In the genomic region with DNA sequence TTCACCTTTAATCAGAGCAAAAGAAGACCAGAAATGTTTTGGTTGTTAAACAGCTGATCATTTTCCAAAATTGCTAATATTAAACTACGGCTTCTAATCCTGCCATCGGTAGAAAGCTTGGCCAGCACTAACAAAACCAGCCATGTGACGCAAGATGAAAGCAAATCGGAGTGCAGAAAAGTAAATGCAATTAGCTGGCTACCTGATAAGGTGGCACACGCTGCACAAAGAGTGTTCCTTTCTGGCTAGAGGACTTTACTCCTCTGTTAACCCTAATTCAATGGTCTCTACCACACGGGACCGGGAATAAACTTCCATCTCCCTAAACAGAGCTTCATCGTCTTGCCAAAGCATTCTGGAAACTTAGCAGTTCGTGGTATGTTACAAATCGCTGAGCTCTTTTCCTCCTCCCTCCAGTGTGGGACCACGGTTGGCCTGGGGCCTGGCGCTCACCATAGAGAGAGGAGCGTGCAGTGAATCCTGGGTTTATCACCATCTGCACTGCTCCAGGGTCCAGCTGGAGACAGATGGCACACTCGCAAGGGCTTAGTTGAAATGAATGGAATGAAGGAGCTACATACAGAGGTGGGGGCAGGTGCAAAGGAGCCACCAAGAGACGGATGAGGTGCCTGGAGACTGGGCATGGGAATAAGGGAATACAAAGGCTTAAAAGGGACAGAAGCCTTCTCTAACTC, we compare ENCODE assay signal across 1 cellular context.
TF ChIP-seq lines count a peak whose summit lies in the region.

No MANE protein-coding gene starts in this region.

TF ChIP-seq in HepG2, 621 proteins besides CTCF, POLR2A, EP300 and RAD21 (continued from another document and continues in another):
- TF ChIP-seq, protein P1, sequence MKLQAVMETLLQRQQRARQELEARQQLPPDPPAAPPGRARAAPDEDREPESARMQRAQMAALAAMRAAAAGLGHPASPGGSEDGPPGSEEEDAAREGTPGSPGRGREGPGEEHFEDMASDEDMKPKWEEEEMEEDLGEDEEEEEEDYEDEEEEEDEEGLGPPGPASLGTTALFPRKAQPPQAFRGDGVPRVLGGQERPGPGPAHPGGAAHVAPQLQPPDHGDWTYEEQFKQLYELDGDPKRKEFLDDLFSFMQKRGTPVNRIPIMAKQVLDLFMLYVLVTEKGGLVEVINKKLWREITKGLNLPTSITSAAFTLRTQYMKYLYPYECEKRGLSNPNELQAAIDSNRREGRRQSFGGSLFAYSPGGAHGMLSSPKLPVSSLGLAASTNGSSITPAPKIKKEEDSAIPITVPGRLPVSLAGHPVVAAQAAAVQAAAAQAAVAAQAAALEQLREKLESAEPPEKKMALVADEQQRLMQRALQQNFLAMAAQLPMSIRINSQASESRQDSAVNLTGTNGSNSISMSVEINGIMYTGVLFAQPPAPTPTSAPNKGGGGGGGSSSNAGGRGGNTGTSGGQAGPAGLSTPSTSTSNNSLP (IDR thresholded peaks at IDR 0.05; ENCODE audit: low read depth, low read length): no peak
- TF ChIP-seq TSC22D2 (CRISPR knock-in tag; IDR thresholded peaks at IDR 0.05; ENCODE audit: borderline replicate concordance): no peak
- TF ChIP-seq ZNF34 (CRISPR knock-in tag; IDR thresholded peaks at IDR 0.05; ENCODE audit: borderline replicate concordance): no peak
- TF ChIP-seq NFYB (CRISPR knock-in tag; IDR thresholded peaks at IDR 0.05): no peak
- TF ChIP-seq MED13 (CRISPR knock-in tag; IDR thresholded peaks at IDR 0.05): no peak
- TF ChIP-seq ZNF570 (CRISPR knock-in tag; IDR thresholded peaks at IDR 0.05; ENCODE audit: borderline replicate concordance): no peak
- TF ChIP-seq, protein P2, sequence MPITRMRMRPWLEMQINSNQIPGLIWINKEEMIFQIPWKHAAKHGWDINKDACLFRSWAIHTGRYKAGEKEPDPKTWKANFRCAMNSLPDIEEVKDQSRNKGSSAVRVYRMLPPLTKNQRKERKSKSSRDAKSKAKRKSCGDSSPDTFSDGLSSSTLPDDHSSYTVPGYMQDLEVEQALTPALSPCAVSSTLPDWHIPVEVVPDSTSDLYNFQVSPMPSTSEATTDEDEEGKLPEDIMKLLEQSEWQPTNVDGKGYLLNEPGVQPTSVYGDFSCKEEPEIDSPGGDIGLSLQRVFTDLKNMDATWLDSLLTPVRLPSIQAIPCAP (CRISPR knock-in tag; IDR thresholded peaks at IDR 0.05; ENCODE audit: low read depth): no peak
- TF ChIP-seq HIVEP1 (CRISPR knock-in tag; IDR thresholded peaks at IDR 0.05): no peak
- no peak for TF ChIP-seq AKAP8 (CRISPR knock-in tag; IDR thresholded peaks at IDR 0.05)
- no peak for TF ChIP-seq RFX3 (CRISPR knock-in tag; IDR thresholded peaks at IDR 0.05)
- TF ChIP-seq, protein P3, sequence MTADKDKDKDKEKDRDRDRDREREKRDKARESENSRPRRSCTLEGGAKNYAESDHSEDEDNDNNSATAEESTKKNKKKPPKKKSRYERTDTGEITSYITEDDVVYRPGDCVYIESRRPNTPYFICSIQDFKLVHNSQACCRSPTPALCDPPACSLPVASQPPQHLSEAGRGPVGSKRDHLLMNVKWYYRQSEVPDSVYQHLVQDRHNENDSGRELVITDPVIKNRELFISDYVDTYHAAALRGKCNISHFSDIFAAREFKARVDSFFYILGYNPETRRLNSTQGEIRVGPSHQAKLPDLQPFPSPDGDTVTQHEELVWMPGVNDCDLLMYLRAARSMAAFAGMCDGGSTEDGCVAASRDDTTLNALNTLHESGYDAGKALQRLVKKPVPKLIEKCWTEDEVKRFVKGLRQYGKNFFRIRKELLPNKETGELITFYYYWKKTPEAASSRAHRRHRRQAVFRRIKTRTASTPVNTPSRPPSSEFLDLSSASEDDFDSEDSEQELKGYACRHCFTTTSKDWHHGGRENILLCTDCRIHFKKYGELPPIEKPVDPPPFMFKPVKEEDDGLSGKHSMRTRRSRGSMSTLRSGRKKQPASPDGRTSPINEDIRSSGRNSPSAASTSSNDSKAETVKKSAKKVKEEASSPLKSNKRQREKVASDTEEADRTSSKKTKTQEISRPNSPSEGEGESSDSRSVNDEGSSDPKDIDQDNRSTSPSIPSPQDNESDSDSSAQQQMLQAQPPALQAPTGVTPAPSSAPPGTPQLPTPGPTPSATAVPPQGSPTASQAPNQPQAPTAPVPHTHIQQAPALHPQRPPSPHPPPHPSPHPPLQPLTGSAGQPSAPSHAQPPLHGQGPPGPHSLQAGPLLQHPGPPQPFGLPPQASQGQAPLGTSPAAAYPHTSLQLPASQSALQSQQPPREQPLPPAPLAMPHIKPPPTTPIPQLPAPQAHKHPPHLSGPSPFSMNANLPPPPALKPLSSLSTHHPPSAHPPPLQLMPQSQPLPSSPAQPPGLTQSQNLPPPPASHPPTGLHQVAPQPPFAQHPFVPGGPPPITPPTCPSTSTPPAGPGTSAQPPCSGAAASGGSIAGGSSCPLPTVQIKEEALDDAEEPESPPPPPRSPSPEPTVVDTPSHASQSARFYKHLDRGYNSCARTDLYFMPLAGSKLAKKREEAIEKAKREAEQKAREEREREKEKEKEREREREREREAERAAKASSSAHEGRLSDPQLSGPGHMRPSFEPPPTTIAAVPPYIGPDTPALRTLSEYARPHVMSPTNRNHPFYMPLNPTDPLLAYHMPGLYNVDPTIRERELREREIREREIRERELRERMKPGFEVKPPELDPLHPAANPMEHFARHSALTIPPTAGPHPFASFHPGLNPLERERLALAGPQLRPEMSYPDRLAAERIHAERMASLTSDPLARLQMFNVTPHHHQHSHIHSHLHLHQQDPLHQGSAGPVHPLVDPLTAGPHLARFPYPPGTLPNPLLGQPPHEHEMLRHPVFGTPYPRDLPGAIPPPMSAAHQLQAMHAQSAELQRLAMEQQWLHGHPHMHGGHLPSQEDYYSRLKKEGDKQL (CRISPR knock-in tag; IDR thresholded peaks at IDR 0.05; ENCODE audit: low read depth): peak; percentile 56; the same call in 1 of the 2 replicates
- TF ChIP-seq GLI4 (CRISPR knock-in tag; IDR thresholded peaks at IDR 0.05; ENCODE audit: borderline replicate concordance): no peak
- TF ChIP-seq ARHGAP35 (CRISPR knock-in tag; IDR thresholded peaks at IDR 0.05; ENCODE audit: borderline replicate concordance): no peak
- TF ChIP-seq MTA1 (CRISPR knock-in tag; IDR thresholded peaks at IDR 0.05; ENCODE audit: borderline replicate concordance): no peak
- no peak for TF ChIP-seq PRPF4 (IDR thresholded peaks at IDR 0.05; ENCODE audit: low read depth, low read length, poor library complexity, severe bottlenecking)
- no peak for TF ChIP-seq GABPB1 (CRISPR knock-in tag; IDR thresholded peaks at IDR 0.05)
- TF ChIP-seq, protein P4, sequence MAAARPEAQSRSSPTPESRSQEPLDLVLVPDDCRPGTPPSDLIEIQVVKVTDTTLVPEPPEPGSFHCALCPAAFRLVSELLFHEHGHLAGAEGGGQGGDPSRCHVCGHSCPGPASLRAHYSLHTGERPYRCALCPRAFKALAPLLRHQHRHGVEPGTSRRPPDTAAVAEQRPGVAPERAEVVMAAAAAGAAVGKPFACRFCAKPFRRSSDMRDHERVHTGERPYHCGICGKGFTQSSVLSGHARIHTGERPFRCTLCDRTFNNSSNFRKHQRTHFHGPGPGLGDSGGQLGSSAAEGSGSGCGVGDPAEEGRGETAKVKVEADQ (CRISPR knock-in tag; IDR thresholded peaks at IDR 0.05; ENCODE audit: borderline replicate concordance): no peak
- no peak for TF ChIP-seq POLR2G (IDR thresholded peaks at IDR 0.05; ENCODE audit: low read depth, low read length)
- TF ChIP-seq RXRB (CRISPR knock-in tag; IDR thresholded peaks at IDR 0.05; ENCODE audit: borderline replicate concordance): no peak
- no peak for TF ChIP-seq ZNF883 (CRISPR knock-in tag; IDR thresholded peaks at IDR 0.05; ENCODE audit: not compliant biosample characterization)
- no peak for TF ChIP-seq ZMYM4 (CRISPR knock-in tag; IDR thresholded peaks at IDR 0.05)
- no peak for TF ChIP-seq ZNF468 (CRISPR knock-in tag; IDR thresholded peaks at IDR 0.05)
- TF ChIP-seq FIP1L1 (IDR thresholded peaks at IDR 0.05; ENCODE audit: borderline replicate concordance, insufficient read depth, low read depth, low read length): no peak
- TF ChIP-seq, protein P5, sequence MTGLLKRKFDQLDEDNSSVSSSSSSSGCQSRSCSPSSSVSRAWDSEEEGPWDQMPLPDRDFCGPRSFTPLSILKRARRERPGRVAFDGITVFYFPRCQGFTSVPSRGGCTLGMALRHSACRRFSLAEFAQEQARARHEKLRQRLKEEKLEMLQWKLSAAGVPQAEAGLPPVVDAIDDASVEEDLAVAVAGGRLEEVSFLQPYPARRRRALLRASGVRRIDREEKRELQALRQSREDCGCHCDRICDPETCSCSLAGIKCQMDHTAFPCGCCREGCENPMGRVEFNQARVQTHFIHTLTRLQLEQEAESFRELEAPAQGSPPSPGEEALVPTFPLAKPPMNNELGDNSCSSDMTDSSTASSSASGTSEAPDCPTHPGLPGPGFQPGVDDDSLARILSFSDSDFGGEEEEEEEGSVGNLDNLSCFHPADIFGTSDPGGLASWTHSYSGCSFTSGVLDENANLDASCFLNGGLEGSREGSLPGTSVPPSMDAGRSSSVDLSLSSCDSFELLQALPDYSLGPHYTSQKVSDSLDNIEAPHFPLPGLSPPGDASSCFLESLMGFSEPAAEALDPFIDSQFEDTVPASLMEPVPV (CRISPR knock-in tag; IDR thresholded peaks at IDR 0.05): 0 out of 2 replicates have a peak, but pooled peaks have one; percentile 35
- TF ChIP-seq ISL2 (CRISPR knock-in tag; IDR thresholded peaks at IDR 0.05): peak; percentile 89
- TF ChIP-seq, protein P6, sequence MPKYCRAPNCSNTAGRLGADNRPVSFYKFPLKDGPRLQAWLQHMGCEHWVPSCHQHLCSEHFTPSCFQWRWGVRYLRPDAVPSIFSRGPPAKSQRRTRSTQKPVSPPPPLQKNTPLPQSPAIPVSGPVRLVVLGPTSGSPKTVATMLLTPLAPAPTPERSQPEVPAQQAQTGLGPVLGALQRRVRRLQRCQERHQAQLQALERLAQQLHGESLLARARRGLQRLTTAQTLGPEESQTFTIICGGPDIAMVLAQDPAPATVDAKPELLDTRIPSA (CRISPR knock-in tag; IDR thresholded peaks at IDR 0.05; ENCODE audit: borderline replicate concordance): no peak
- TF ChIP-seq ETV5 (CRISPR knock-in tag; IDR thresholded peaks at IDR 0.05; ENCODE audit: borderline replicate concordance): peak; percentile 37; the same call in 1 of the 2 replicates
- TF ChIP-seq, protein P7, sequence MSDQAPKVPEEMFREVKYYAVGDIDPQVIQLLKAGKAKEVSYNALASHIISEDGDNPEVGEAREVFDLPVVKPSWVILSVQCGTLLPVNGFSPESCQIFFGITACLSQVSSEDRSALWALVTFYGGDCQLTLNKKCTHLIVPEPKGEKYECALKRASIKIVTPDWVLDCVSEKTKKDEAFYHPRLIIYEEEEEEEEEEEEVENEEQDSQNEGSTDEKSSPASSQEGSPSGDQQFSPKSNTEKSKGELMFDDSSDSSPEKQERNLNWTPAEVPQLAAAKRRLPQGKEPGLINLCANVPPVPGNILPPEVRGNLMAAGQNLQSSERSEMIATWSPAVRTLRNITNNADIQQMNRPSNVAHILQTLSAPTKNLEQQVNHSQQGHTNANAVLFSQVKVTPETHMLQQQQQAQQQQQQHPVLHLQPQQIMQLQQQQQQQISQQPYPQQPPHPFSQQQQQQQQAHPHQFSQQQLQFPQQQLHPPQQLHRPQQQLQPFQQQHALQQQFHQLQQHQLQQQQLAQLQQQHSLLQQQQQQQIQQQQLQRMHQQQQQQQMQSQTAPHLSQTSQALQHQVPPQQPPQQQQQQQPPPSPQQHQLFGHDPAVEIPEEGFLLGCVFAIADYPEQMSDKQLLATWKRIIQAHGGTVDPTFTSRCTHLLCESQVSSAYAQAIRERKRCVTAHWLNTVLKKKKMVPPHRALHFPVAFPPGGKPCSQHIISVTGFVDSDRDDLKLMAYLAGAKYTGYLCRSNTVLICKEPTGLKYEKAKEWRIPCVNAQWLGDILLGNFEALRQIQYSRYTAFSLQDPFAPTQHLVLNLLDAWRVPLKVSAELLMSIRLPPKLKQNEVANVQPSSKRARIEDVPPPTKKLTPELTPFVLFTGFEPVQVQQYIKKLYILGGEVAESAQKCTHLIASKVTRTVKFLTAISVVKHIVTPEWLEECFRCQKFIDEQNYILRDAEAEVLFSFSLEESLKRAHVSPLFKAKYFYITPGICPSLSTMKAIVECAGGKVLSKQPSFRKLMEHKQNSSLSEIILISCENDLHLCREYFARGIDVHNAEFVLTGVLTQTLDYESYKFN (CRISPR knock-in tag; conservative IDR thresholded peaks at IDR 0.05): peak; percentile 58; the same call in 1 of the 2 replicates
- no peak for TF ChIP-seq NR2C2 (CRISPR knock-in tag; IDR thresholded peaks at IDR 0.05; ENCODE audit: borderline replicate concordance)
- TF ChIP-seq, protein P8, sequence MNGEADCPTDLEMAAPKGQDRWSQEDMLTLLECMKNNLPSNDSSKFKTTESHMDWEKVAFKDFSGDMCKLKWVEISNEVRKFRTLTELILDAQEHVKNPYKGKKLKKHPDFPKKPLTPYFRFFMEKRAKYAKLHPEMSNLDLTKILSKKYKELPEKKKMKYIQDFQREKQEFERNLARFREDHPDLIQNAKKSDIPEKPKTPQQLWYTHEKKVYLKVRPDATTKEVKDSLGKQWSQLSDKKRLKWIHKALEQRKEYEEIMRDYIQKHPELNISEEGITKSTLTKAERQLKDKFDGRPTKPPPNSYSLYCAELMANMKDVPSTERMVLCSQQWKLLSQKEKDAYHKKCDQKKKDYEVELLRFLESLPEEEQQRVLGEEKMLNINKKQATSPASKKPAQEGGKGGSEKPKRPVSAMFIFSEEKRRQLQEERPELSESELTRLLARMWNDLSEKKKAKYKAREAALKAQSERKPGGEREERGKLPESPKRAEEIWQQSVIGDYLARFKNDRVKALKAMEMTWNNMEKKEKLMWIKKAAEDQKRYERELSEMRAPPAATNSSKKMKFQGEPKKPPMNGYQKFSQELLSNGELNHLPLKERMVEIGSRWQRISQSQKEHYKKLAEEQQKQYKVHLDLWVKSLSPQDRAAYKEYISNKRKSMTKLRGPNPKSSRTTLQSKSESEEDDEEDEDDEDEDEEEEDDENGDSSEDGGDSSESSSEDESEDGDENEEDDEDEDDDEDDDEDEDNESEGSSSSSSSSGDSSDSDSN (CRISPR knock-in tag; IDR thresholded peaks at IDR 0.05): no peak
- TF ChIP-seq, protein P9, sequence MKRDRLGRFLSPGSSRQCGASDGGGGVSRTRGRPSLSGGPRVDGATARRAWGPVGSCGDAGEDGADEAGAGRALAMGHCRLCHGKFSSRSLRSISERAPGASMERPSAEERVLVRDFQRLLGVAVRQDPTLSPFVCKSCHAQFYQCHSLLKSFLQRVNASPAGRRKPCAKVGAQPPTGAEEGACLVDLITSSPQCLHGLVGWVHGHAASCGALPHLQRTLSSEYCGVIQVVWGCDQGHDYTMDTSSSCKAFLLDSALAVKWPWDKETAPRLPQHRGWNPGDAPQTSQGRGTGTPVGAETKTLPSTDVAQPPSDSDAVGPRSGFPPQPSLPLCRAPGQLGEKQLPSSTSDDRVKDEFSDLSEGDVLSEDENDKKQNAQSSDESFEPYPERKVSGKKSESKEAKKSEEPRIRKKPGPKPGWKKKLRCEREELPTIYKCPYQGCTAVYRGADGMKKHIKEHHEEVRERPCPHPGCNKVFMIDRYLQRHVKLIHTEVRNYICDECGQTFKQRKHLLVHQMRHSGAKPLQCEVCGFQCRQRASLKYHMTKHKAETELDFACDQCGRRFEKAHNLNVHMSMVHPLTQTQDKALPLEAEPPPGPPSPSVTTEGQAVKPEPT (CRISPR knock-in tag; IDR thresholded peaks at IDR 0.05; ENCODE audit: low read depth): no peak
- TF ChIP-seq, protein P10, sequence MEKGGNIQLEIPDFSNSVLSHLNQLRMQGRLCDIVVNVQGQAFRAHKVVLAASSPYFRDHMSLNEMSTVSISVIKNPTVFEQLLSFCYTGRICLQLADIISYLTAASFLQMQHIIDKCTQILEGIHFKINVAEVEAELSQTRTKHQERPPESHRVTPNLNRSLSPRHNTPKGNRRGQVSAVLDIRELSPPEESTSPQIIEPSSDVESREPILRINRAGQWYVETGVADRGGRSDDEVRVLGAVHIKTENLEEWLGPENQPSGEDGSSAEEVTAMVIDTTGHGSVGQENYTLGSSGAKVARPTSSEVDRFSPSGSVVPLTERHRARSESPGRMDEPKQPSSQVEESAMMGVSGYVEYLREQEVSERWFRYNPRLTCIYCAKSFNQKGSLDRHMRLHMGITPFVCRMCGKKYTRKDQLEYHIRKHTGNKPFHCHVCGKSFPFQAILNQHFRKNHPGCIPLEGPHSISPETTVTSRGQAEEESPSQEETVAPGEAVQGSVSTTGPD (CRISPR knock-in tag; IDR thresholded peaks at IDR 0.05): peak; percentile 84
- no peak for TF ChIP-seq MEIS2 (CRISPR knock-in tag; IDR thresholded peaks at IDR 0.05)
